Comparison of ENCODE assay signal across 15 cellular contexts in the genomic region with DNA sequence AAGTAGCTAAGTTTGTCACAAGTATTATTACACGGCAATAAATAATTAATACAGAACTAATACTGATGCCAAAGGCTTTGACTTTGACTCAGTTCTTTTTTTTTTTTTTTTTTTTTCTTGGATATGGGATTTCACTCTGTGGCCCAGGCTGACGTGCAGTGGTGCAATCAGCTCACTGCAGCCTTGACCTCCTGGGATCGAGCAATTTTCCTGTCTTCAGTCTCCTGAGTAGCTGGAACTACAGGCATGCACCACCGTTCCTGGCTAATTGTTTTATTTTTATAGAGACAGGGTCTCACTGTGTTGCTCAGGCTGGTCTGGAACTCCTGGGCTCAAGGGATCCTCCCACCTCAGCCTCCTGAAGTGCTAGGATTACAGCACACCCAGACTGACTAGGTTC.
DNase-seq lines count a peak whose midpoint lies in the region; ATAC-seq and TF ChIP-seq lines count a peak whose summit lies in the region.
"Had no signal": no experiment of that assay in that cellular context is flagged by ENCODE, and none has a peak within 500 bp of the region (broad histone marks: within the 10 kb centered on the region; RNA-seq: fewer than 3 reads in every experiment).

No MANE protein-coding gene starts in this region.

- no peak for TF ChIP-seq POLR2A in adrenal gland (IDR thresholded peaks at IDR 0.05)

- H3K27ac ChIP-seq in adrenal gland, result peak overlapping the region in 1 of 5 donors; percentile 59
- H3K27ac ChIP-seq: A549 had no signal

- no peaks in the 10 kb centered on the region for H3K9me3 ChIP-seq in adrenal gland (replicated peaks in 1 of 3)
- H3K9me3 ChIP-seq: A549 had no signal

- no peaks in the 10 kb centered on the region for H3K27me3 ChIP-seq in adrenal gland

- H3K36me3 ChIP-seq in adrenal gland (replicated peaks in 1 of 2), result no peaks in the 10 kb centered on the region

- no peak overlapping the region for H3K4me3 ChIP-seq in adrenal gland
- H3K4me3 ChIP-seq: A549, GM23338 had no signal

- DNase-seq in adrenal gland (peak in 5 of 7 donors; percentile 29 to 56 (median 30)), fibroblast of gingiva (ENCODE audit: low read depth) (peak; percentile 40), sciatic nerve (ENCODE audit: low spot score) (no peak), NCI-H524 (lab: John Stamatoyannopoulos, UW) (no peak), GM10266 (ENCODE audit: extremely low spot score) (no peak)
- no peak for DNase-seq in activated CD4-positive, alpha-beta T cell treated with anti-CD3 and anti-CD28 coated beads for 4 hours
- DNase-seq: CD8-positive, alpha-beta T cell; COR-L47; DMS153; DMS79 treated with DMSO at 0.1 percent for 48 hours; GDM1; H7 had no signal

- WGBS in adrenal gland, 4 donors, result 42 to 56% (median 49%) methylated on average over 4 of the region's 4 CpGs

- peaks cover 0 to 16% of the 10 kb centered on the region in 2 donors for H3K4me1 ChIP-seq in adrenal gland (replicated peaks in 1 of 2)
- H3K4me1 ChIP-seq: A549 had no signal

- intact Hi-C loops in adrenal gland (cut with DNase I), result no loop called here
- intact Hi-C loops in sciatic nerve (cut with DNase I), result no loop called here

- peak; percentile 36 for ATAC-seq in sciatic nerve
- no peak for ATAC-seq in HG03135 (IDR thresholded peaks at IDR 0.05; ENCODE audit: unreplicated experiment)
- ATAC-seq: A549; CD8-positive, alpha-beta T cell; GM23338 had no signal

- no peak for TF ChIP-seq CTCF in adrenal gland (IDR thresholded peaks at IDR 0.05)
- no peak for TF ChIP-seq CTCF in GM10266 (IDR thresholded peaks at IDR 0.05; ENCODE audit: control insufficient read depth, insufficient read depth, low read depth, missing control alignments)

Comparison
In these comparisons a context has a peak if more than half of its experiments do, and no peak if none do; other contexts are left out.
1. DNase-seq: peak in adrenal gland (5 of 7) and fibroblast of gingiva (single experiment); none in sciatic nerve (single experiment), NCI-H524 (0 of 2), activated CD4-positive, alpha-beta T cell treated with anti-CD3 and anti-CD28 coated beads for 4 hours (0 of 2) and GM10266 (single experiment).